2 cellular contexts compared by ENCODE assay signal in the genomic region with DNA sequence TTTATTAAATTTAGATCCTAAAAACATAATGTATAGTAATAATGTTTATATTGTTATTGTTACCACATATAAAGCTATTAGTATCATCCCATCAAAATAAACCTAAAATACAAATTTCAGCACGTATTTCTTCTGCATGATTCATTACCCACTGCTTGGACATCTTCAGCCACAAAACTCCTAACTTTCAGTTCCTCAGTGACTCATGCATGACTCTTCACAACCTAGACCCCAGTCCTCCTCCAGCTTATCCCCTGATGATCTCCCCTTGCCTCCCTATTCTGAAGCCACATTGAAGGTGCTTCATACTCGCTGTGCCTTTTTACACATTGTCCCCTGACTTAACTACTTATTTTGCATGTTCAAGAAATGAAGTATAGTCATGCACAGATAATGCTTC.
TF ChIP-seq lines count a peak whose summit lies in the region.

No MANE protein-coding gene starts in this region.

TF ChIP-seq in HCT116, 20 proteins besides CTCF, POLR2A, EP300 and RAD21:
- TF ChIP-seq JUND (IDR thresholded peaks at IDR 0.05) (peak; percentile 30; the same call in 1 of the 2 replicates), POLR2AphosphoS5 (IDR thresholded peaks at IDR 0.05; ENCODE audit: low read depth, low read length) (no peak), FOSL1 (IDR thresholded peaks at IDR 0.05; ENCODE audit: low read depth) (peak; percentile 56)

TF ChIP-seq in K562, 482 proteins besides CTCF, POLR2A, EP300 and RAD21:
- TF ChIP-seq, protein P1, sequence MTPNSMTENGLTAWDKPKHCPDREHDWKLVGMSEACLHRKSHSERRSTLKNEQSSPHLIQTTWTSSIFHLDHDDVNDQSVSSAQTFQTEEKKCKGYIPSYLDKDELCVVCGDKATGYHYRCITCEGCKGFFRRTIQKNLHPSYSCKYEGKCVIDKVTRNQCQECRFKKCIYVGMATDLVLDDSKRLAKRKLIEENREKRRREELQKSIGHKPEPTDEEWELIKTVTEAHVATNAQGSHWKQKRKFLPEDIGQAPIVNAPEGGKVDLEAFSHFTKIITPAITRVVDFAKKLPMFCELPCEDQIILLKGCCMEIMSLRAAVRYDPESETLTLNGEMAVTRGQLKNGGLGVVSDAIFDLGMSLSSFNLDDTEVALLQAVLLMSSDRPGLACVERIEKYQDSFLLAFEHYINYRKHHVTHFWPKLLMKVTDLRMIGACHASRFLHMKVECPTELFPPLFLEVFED (CRISPR knock-in tag; conservative IDR thresholded peaks at IDR 0.05), result no peak
- TF ChIP-seq IFI16 (CRISPR knock-in tag; IDR thresholded peaks at IDR 0.05), result no peak
- TF ChIP-seq, protein P2, sequence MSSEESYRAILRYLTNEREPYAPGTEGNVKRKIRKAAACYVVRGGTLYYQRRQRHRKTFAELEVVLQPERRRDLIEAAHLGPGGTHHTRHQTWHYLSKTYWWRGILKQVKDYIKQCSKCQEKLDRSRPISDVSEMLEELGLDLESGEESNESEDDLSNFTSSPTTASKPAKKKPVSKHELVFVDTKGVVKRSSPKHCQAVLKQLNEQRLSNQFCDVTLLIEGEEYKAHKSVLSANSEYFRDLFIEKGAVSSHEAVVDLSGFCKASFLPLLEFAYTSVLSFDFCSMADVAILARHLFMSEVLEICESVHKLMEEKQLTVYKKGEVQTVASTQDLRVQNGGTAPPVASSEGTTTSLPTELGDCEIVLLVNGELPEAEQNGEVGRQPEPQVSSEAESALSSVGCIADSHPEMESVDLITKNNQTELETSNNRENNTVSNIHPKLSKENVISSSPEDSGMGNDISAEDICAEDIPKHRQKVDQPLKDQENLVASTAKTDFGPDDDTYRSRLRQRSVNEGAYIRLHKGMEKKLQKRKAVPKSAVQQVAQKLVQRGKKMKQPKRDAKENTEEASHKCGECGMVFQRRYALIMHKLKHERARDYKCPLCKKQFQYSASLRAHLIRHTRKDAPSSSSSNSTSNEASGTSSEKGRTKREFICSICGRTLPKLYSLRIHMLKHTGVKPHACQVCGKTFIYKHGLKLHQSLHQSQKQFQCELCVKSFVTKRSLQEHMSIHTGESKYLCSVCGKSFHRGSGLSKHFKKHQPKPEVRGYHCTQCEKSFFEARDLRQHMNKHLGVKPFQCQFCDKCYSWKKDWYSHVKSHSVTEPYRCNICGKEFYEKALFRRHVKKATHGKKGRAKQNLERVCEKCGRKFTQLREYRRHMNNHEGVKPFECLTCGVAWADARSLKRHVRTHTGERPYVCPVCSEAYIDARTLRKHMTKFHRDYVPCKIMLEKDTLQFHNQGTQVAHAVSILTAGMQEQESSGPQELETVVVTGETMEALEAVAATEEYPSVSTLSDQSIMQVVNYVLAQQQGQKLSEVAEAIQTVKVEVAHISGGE (CRISPR knock-in tag; IDR thresholded peaks at IDR 0.05), result no peak
- TF ChIP-seq ARID1B (IDR thresholded peaks at IDR 0.05), result 0 out of 2 replicates have a peak, but pooled peaks have one; percentile 40
- TF ChIP-seq MEIS2 (IDR thresholded peaks at IDR 0.05; ENCODE audit: partially characterized antibody), result peak; percentile 46
- TF ChIP-seq SMARCE1 (IDR thresholded peaks at IDR 0.05), result peak; percentile 51; the same call in 1 of the 2 replicates
- TF ChIP-seq PML (IDR thresholded peaks at IDR 0.05; ENCODE audit: low read length), result no peak
- 0 out of 2 replicates have a peak, but pooled peaks have one; percentile 35 for TF ChIP-seq DPF2 (IDR thresholded peaks at IDR 0.05)
- no peak for TF ChIP-seq CHCHD3 (CRISPR knock-in tag; IDR thresholded peaks at IDR 0.05)
- TF ChIP-seq, protein P3, sequence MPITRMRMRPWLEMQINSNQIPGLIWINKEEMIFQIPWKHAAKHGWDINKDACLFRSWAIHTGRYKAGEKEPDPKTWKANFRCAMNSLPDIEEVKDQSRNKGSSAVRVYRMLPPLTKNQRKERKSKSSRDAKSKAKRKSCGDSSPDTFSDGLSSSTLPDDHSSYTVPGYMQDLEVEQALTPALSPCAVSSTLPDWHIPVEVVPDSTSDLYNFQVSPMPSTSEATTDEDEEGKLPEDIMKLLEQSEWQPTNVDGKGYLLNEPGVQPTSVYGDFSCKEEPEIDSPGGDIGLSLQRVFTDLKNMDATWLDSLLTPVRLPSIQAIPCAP (CRISPR knock-in tag; IDR thresholded peaks at IDR 0.05; ENCODE audit: borderline replicate concordance), result no peak
- no peak for TF ChIP-seq SP2 (IDR thresholded peaks at IDR 0.05; ENCODE audit: extremely low read depth, low read depth, low read length, poor library complexity, severe bottlenecking)
- TF ChIP-seq, protein P4, sequence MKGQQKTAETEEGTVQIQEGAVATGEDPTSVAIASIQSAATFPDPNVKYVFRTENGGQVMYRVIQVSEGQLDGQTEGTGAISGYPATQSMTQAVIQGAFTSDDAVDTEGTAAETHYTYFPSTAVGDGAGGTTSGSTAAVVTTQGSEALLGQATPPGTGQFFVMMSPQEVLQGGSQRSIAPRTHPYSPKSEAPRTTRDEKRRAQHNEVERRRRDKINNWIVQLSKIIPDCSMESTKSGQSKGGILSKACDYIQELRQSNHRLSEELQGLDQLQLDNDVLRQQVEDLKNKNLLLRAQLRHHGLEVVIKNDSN (CRISPR knock-in tag; IDR thresholded peaks at IDR 0.05), result no peak
- TF ChIP-seq, protein P5, sequence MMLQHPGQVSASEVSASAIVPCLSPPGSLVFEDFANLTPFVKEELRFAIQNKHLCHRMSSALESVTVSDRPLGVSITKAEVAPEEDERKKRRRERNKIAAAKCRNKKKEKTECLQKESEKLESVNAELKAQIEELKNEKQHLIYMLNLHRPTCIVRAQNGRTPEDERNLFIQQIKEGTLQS (IDR thresholded peaks at IDR 0.05), result peak; percentile 59
- TF ChIP-seq, protein P5 (CRISPR knock-in tag; conservative IDR thresholded peaks at IDR 0.05), result no peak
- peak; percentile 79 for TF ChIP-seq FOSL1 (tag; conservative IDR thresholded peaks at IDR 0.05)
- TF ChIP-seq JUND (IDR thresholded peaks at IDR 0.05; ENCODE audit: borderline replicate concordance, low read depth, low read length), result peak; percentile 64; the same call in 1 of the 2 replicates
- peak; percentile 60; the same call in 2 of the 3 replicates for TF ChIP-seq JUND (tag; IDR thresholded peaks at IDR 0.05; ENCODE audit: borderline replicate concordance, low read depth, low read length)
- 0 out of 2 replicates have a peak, but pooled peaks have one; percentile 10 for TF ChIP-seq NFE2 (IDR thresholded peaks at IDR 0.05; ENCODE audit: low read depth)
TF ChIP-seq in K562: peak in this region for 8.
